Comparison of ENCODE assay signal across 20 cellular contexts in genomic region chr11:17531818-17532131, GRCh38. TPM values are rescaled to one million over a fixed set of nuclear protein-coding genes. Genes with fewer than 3 reads are reported as not detected.
DNase-seq lines count a peak whose midpoint lies in the region; ATAC-seq and TF ChIP-seq lines count a peak whose summit lies in the region.
"Had no signal": no experiment of that assay in that cellular context is flagged by ENCODE, and none has a peak within 500 bp of the region (broad histone marks: within the 10 kb centered on the region; RNA-seq: fewer than 3 reads in every experiment).

No MANE protein-coding gene starts in this region.

- peak overlapping the region; percentile 37 for H3K27ac Mint-ChIP-seq in memory B cell
- H3K27ac Mint-ChIP-seq: activated naive CD8-positive, alpha-beta T cell treated with anti-CD3 and anti-CD28 coated beads for 36 hours; naive B cell; stimulated activated effector memory CD8-positive, alpha-beta T cell treated with anti-CD3 and anti-CD28 coated beads, Interleukin-12 subunit alpha, Interleukin-12 subunit beta, amount 100 ng/mL, for 72 hours; T-helper 1 cell treated with Interleukin-12 subunit alpha and Interleukin-12 subunit beta and Interleukin-4 antibody, amounts not matched to agents 30 μg/mL and 1 μg/mL, for 36 hours had no signal

- H3K4me3 Mint-ChIP-seq in memory B cell = no peak overlapping the region
- H3K4me3 Mint-ChIP-seq: activated naive CD8-positive, alpha-beta T cell treated with anti-CD3 and anti-CD28 coated beads for 36 hours; naive B cell; stimulated activated effector memory CD8-positive, alpha-beta T cell treated with anti-CD3 and anti-CD28 coated beads, Interleukin-12 subunit alpha, Interleukin-12 subunit beta, amount 100 ng/mL, for 72 hours; T-helper 1 cell treated with Interleukin-12 subunit alpha and Interleukin-12 subunit beta and Interleukin-4 antibody, amounts not matched to agents 30 μg/mL and 1 μg/mL, for 36 hours had no signal

- H3K27ac ChIP-seq in GM23248 (no peak overlapping the region), left lung (no peak overlapping the region)
- H3K27ac ChIP-seq: heart left ventricle, KMS-11 had no signal

- peaks cover 7% of the 10 kb centered on the region for H3K27me3 Mint-ChIP-seq in memory B cell

- H3K9me2 ChIP-seq in GM23248 (ENCODE audit: insufficient read depth) = no peaks in the 10 kb centered on the region

- H3K4me1 ChIP-seq in GM23248 (ENCODE audit: insufficient read depth) (no peaks in the 10 kb centered on the region), left lung (no peaks in the 10 kb centered on the region)

- H3K4me3 ChIP-seq in GM23248 (no peak overlapping the region), left lung (no peak overlapping the region)
- H3K4me3 ChIP-seq: heart left ventricle had no signal

- H3K9me3 ChIP-seq in GM23248 (ENCODE audit: low read depth) (no peaks in the 10 kb centered on the region), left lung (no peaks in the 10 kb centered on the region)
- H3K9me3 ChIP-seq: heart left ventricle had no signal

- no peak overlapping the region for H2AFZ ChIP-seq in GM23248

- peak; percentile 58 for DNase-seq in A172 (ENCODE audit: low spot score)
- DNase-seq in GM23248 = peak; percentile 61
- peak; percentile 91 for DNase-seq in amniotic epithelial cell (ENCODE audit: low read depth)
- DNase-seq in memory B cell (ENCODE audit: low spot score in 2 of 2) = no peak
- DNase-seq in left lung = no peak
- DNase-seq in activated CD4-positive, alpha-beta T cell treated with anti-CD3 and anti-CD28 coated beads for 48 hours = no peak
- no peak for DNase-seq in stimulated activated CD4-positive, alpha-beta T cell treated with anti-CD3 and anti-CD28 coated beads, Interleukin-12 subunit alpha, Interleukin-12 subunit beta, amount 100 ng/mL, for 4 hours
- DNase-seq: activated CD8-positive, alpha-beta memory T cell treated with anti-CD3 and anti-CD28 coated beads, Interleukin-2, amount 50 U/mL, for 4 hours; activated naive CD8-positive, alpha-beta T cell treated with anti-CD3 and anti-CD28 coated beads for 36 hours; AML-193; DND-41; heart left ventricle; naive B cell; NCI-H1694; retina had no signal

- H3K9ac ChIP-seq in GM23248 = no peak overlapping the region
- H3K9ac ChIP-seq: KMS-11 had no signal

- no peaks in the 10 kb centered on the region for H3K36me3 Mint-ChIP-seq in memory B cell
- H3K36me3 Mint-ChIP-seq: activated naive CD8-positive, alpha-beta T cell treated with anti-CD3 and anti-CD28 coated beads for 36 hours; naive B cell; stimulated activated effector memory CD8-positive, alpha-beta T cell treated with anti-CD3 and anti-CD28 coated beads, Interleukin-12 subunit alpha, Interleukin-12 subunit beta, amount 100 ng/mL, for 72 hours had no signal

- no peaks in the 10 kb centered on the region for H3K36me3 ChIP-seq in GM23248 (ENCODE audit: low read depth)
- no peaks in the 10 kb centered on the region for H3K36me3 ChIP-seq in left lung
- H3K36me3 ChIP-seq: heart left ventricle had no signal

- no peaks in the 10 kb centered on the region for H3K4me1 Mint-ChIP-seq in memory B cell
- H3K4me1 Mint-ChIP-seq: activated naive CD8-positive, alpha-beta T cell treated with anti-CD3 and anti-CD28 coated beads for 36 hours; naive B cell; stimulated activated effector memory CD8-positive, alpha-beta T cell treated with anti-CD3 and anti-CD28 coated beads, Interleukin-12 subunit alpha, Interleukin-12 subunit beta, amount 100 ng/mL, for 72 hours had no signal

- H4K20me1 ChIP-seq in GM23248 (ENCODE audit: insufficient read depth) = no peaks in the 10 kb centered on the region

- no peaks in the 10 kb centered on the region for H3F3A ChIP-seq in GM23248 (ENCODE audit: insufficient read depth)

- WGBS in GM23248 (ENCODE audit: low coverage in 1 of 2, low lambda C conversion rate in 2 of 2, missing lambda C conversion rate in 2 of 2), 2 experiments = 0 to 8% methylated on average over 3 of the region's 3 CpGs

- H3K27me3 ChIP-seq in GM23248 (replicated peaks; ENCODE audit: insufficient read depth) = peaks cover 26% of the 10 kb centered on the region
- H3K27me3 ChIP-seq in left lung = peaks cover 0 to 16% of the 10 kb centered on the region in 2 donors
- H3K27me3 ChIP-seq: heart left ventricle had no signal

- no peak for TF ChIP-seq CTCF in left lung (IDR thresholded peaks at IDR 0.05)

- H3K4me2 ChIP-seq in GM23248 (ENCODE audit: unreplicated experiment) = no peak overlapping the region
- H3K4me2 ChIP-seq: KMS-11 had no signal

- no peaks in the 10 kb centered on the region for H3K79me2 ChIP-seq in GM23248 (ENCODE audit: insufficient read depth)

- H3K9me3 Mint-ChIP-seq in memory B cell = no peaks in the 10 kb centered on the region
- H3K9me3 Mint-ChIP-seq: activated naive CD8-positive, alpha-beta T cell treated with anti-CD3 and anti-CD28 coated beads for 36 hours; naive B cell; stimulated activated effector memory CD8-positive, alpha-beta T cell treated with anti-CD3 and anti-CD28 coated beads, Interleukin-12 subunit alpha, Interleukin-12 subunit beta, amount 100 ng/mL, for 72 hours; T-helper 1 cell treated with Interleukin-12 subunit alpha and Interleukin-12 subunit beta and Interleukin-4 antibody, amounts not matched to agents 30 μg/mL and 1 μg/mL, for 36 hours had no signal

- ATAC-seq in memory B cell (ENCODE audit: low read depth) (no peak), left lung (no peak), GM18873 (IDR thresholded peaks at IDR 0.05; ENCODE audit: low FRiP score, unreplicated experiment) (no peak)
- ATAC-seq: activated CD4-positive, CD25-positive, alpha-beta regulatory T cell treated with anti-CD3 and anti-CD28 coated beads, Interleukin-2, amount 50 U/mL, for 24 hours; stimulated activated effector memory CD8-positive, alpha-beta T cell treated with anti-CD3 and anti-CD28 coated beads, Interleukin-12 subunit alpha, Interleukin-12 subunit beta, amount 100 ng/mL, for 72 hours had no signal

- intact Hi-C loops in left lung (cut with DNase I) = no loop called here

- in situ Hi-C loops in GM23248 (cut with MboI) = no loop called here

RNA-seq across cellular contexts. Expression of gene USH1C, which starts 12.4 kb away (rescaled TPM):
- not detected in 2 replicates for total RNA-seq in A172 (2014; rRNA removed; shearing (Covaris generic))
- total RNA-seq in GM23248 (2014; rRNA removed; shearing (Covaris generic)) = not detected in 2 replicates
- polyA plus RNA-seq in GM23248 (2016; fragmentation: Nextera tagmentation; extraction: Ambion mirVana) = not detected in 2 replicates
- under 1 TPM in 1 of 2 donors, not detected in 1; 0.63 TPM for total RNA-seq in left lung
- total RNA-seq: activated naive CD8-positive, alpha-beta T cell treated with anti-CD3 and anti-CD28 coated beads for 36 hours had no signal

RNA-seq across cellular contexts. Expression of gene OTOG, which starts 15.3 kb away (rescaled TPM):
- not detected in 2 replicates for total RNA-seq in A172 (2014; rRNA removed; shearing (Covaris generic))
- total RNA-seq in GM23248 (2014; rRNA removed; shearing (Covaris generic)) = not detected in 2 replicates
- not detected in 2 replicates for polyA plus RNA-seq in GM23248 (2016; fragmentation: Nextera tagmentation; extraction: Ambion mirVana)
- not detected for total RNA-seq in left lung
- total RNA-seq: activated naive CD8-positive, alpha-beta T cell treated with anti-CD3 and anti-CD28 coated beads for 36 hours; heart left ventricle had no signal
- polyA plus RNA-seq: heart left ventricle had no signal

RNA-seq across cellular contexts. Expression of gene ABCC8, which starts 55.1 kb away (rescaled TPM):
- total RNA-seq in A172 (2014; rRNA removed; shearing (Covaris generic)) = not detected in 2 replicates
- total RNA-seq in GM23248 (2014; rRNA removed; shearing (Covaris generic)) = not detected in 2 replicates
- not detected in 2 replicates for polyA plus RNA-seq in GM23248 (2016; fragmentation: Nextera tagmentation; extraction: Ambion mirVana)
- total RNA-seq in left lung = 1 to 10 TPM in 1 of 2 donors, under 1 TPM in 1; 0.52 to 1.9 TPM
- total RNA-seq: activated naive CD8-positive, alpha-beta T cell treated with anti-CD3 and anti-CD28 coated beads for 36 hours had no signal

Comparison
In these comparisons a context has a peak if more than half of its experiments do, and no peak if none do; other contexts are left out.
1. DNase-seq: peak in A172 (single experiment), GM23248 (single experiment) and amniotic epithelial cell (single experiment); none in memory B cell (0 of 2), left lung (0 of 2), activated CD4-positive, alpha-beta T cell treated with anti-CD3 and anti-CD28 coated beads for 48 hours (single experiment) and stimulated activated CD4-positive, alpha-beta T cell treated with anti-CD3 and anti-CD28 coated beads, Interleukin-12 subunit alpha, Interleukin-12 subunit beta, amount 100 ng/mL, for 4 hours (single experiment).